ENCODE assay signal across 15 cellular contexts in the genomic region with DNA sequence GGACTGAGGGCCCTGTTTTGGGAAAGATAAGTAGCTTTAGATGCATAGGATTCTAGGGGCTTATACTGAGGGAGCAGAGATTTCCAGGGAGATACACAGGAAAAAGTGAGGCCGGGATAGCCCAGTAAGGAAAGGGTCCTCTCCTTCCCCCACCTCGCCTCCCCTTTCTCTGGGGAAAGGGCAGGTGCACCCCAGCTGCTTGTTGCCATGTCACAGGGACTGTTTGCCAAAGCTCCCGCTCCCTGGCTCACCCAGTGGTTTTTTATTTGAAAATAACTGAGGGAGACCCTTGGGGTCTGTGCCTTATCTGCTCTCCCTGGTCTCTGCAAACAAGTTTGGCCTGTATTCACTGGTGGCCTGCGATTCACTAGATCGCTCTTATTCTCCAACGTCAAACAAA.
"Had no signal": no experiment of that assay in that cellular context is flagged by ENCODE, and none has a peak within 500 bp of the region (broad histone marks: within the 10 kb centered on the region; RNA-seq: fewer than 3 reads in every experiment).

No MANE protein-coding gene starts in this region.

- DNase-seq: activated B cell treated with CpG ODN at 0.5 μM for 24 hours; activated CD4-positive, alpha-beta T cell treated with anti-CD3 and anti-CD28 coated beads, Interleukin-2, amount 10 ng/mL, durations not matched to agents 7 days and 5 days; activated effector memory CD4-positive, alpha-beta T cell treated with anti-CD3 and anti-CD28 coated beads, Interleukin-2, amount 50 U/mL, for 16 hours; activated T-cell treated with anti-CD3 and anti-CD28 coated beads, Interleukin-2, amount 50 U/mL, for 1 hour; colonic mucosa; foreskin melanocyte; head of caudate nucleus; left colon; mammary epithelial cell; stimulated activated CD4-positive, alpha-beta T cell treated with anti-CD3 and anti-CD28 coated beads, Interleukin-4, amount 100 ng/mL, for 1 hour; stimulated activated CD8-positive, alpha-beta memory T cell treated with anti-CD3 and anti-CD28 coated beads, Interleukin-4, amount 100 ng/mL, for 48 hours had no signal

- H3K4me1 ChIP-seq: upper lobe of right lung had no signal

- H3K36me3 ChIP-seq: colonic mucosa, upper lobe of right lung had no signal

- H3K27ac Mint-ChIP-seq: activated B cell treated with CpG ODN at 0.5 μM for 24 hours, nephron had no signal

- H3K4me3 Mint-ChIP-seq: activated B cell treated with CpG ODN at 0.5 μM for 24 hours; activated CD4-positive, alpha-beta T cell treated with anti-CD3 and anti-CD28 coated beads, Interleukin-2, amount 10 ng/mL, durations not matched to agents 7 days and 5 days; nephron; stimulated activated naive CD8-positive, alpha-beta T cell treated with anti-CD3 and anti-CD28 coated beads, Interleukin-15, Interleukin-2, amounts not matched to agents 100 ng/mL and 50 ng/mL, for 24 hours; T-helper 1 cell treated with Interleukin-12 subunit alpha and Interleukin-12 subunit beta and Interleukin-4 antibody, amounts not matched to agents 30 μg/mL and 1 μg/mL, for 36 hours had no signal

- H3K27me3 Mint-ChIP-seq: activated B cell treated with CpG ODN at 0.5 μM for 24 hours; activated CD4-positive, alpha-beta T cell treated with anti-CD3 and anti-CD28 coated beads, Interleukin-2, amount 10 ng/mL, durations not matched to agents 7 days and 5 days; stimulated activated naive CD8-positive, alpha-beta T cell treated with anti-CD3 and anti-CD28 coated beads, Interleukin-15, Interleukin-2, amounts not matched to agents 100 ng/mL and 50 ng/mL, for 24 hours had no signal

- H3K4me3 ChIP-seq: colonic mucosa, upper lobe of right lung had no signal

- H3K9me3 Mint-ChIP-seq: activated B cell treated with CpG ODN at 0.5 μM for 24 hours; activated CD4-positive, alpha-beta T cell treated with anti-CD3 and anti-CD28 coated beads, Interleukin-2, amount 10 ng/mL, durations not matched to agents 7 days and 5 days; nephron; stimulated activated naive CD8-positive, alpha-beta T cell treated with anti-CD3 and anti-CD28 coated beads, Interleukin-15, Interleukin-2, amounts not matched to agents 100 ng/mL and 50 ng/mL, for 24 hours; T-helper 1 cell treated with Interleukin-12 subunit alpha and Interleukin-12 subunit beta and Interleukin-4 antibody, amounts not matched to agents 30 μg/mL and 1 μg/mL, for 36 hours had no signal

- H3K27me3 ChIP-seq: colonic mucosa, upper lobe of right lung had no signal

- H3K9me3 ChIP-seq: colonic mucosa, upper lobe of right lung had no signal

- H3K27ac ChIP-seq: upper lobe of right lung had no signal

- ATAC-seq: left colon, upper lobe of right lung had no signal
